In the genomic region with DNA sequence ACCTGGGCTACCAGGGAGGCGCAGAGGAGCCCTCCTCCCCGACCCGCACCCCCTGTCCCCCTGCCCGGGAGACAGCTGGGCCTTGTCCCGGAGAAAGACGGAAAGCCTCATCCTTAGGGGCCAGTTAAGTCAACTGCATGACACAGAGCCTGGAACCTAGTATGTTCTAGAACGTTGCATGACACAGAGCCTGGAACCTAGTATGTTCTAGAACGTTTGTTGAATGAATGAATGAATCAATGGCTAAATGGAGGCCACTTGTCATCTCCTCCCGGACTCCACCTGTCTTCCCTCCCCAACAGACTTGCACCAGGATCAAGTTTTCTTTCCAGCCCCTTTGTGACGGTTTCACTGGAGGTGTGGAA, we compare ENCODE assay signal across 10 cellular contexts. TPM values are rescaled to one million over a fixed set of nuclear protein-coding genes. Genes with fewer than 3 reads are reported as not detected.
DNase-seq lines count a peak whose midpoint lies in the region; ATAC-seq, FAIRE-seq and TF ChIP-seq lines count a peak whose summit lies in the region.
"Had no signal": no experiment of that assay in that cellular context is flagged by ENCODE, and none has a peak within 500 bp of the region (broad histone marks: within the 10 kb centered on the region; RNA-seq: fewer than 3 reads in every experiment).

No MANE protein-coding gene starts in this region.

- intact Hi-C loops in tibial artery (cut with DNase I; ENCODE audit: low total_unique reads): no loop called here

- peaks cover 0 to 22% (median 12%) of the 10 kb centered on the region in 4 donors for H3K4me1 ChIP-seq in tibial artery

- peak overlapping the region; percentile 64 to 79 for H3K27ac ChIP-seq in tibial artery

- peak overlapping the region; percentile 32 for H3K27ac Mint-ChIP-seq in activated T-cell treated with anti-CD3 and anti-CD28 coated beads, Interleukin-2, amount 50 U/mL, for 24 hours
- no peak overlapping the region for H3K27ac Mint-ChIP-seq in effector memory CD8-positive, alpha-beta T cell
- H3K27ac Mint-ChIP-seq in naive B cell: no peak overlapping the region

- no peaks in the 10 kb centered on the region for H3K36me3 ChIP-seq in tibial artery

- TF ChIP-seq POLR2A in GM12892 (IDR thresholded peaks at IDR 0.05; ENCODE audit: low read depth, low read length): no peak

- FAIRE-seq in GM12892 (lab: Jason Lieb, UNC): no peak

- peak overlapping the region; percentile 0 for H3K4me3 Mint-ChIP-seq in activated T-cell treated with anti-CD3 and anti-CD28 coated beads, Interleukin-2, amount 50 U/mL, for 24 hours
- peak overlapping the region; percentile 43 to 49 for H3K4me3 Mint-ChIP-seq in effector memory CD8-positive, alpha-beta T cell
- H3K4me3 Mint-ChIP-seq in naive B cell: peak overlapping the region in 7 of 8 donors; percentile 49 to 75 (median 63)

- H3K4me1 Mint-ChIP-seq in activated T-cell treated with anti-CD3 and anti-CD28 coated beads, Interleukin-2, amount 50 U/mL, for 24 hours (ENCODE audit: low read depth): peaks cover 10% of the 10 kb centered on the region
- peaks cover 0 to 4% of the 10 kb centered on the region in 2 donors for H3K4me1 Mint-ChIP-seq in effector memory CD8-positive, alpha-beta T cell (ENCODE audit: low read depth in 2 of 2)
- peaks cover 0 to 6% (median 0%) of the 10 kb centered on the region in 3 donors for H3K4me1 Mint-ChIP-seq in naive B cell

- ATAC-seq in effector memory CD8-positive, alpha-beta T cell (replicated peaks): no peak
- ATAC-seq in naive B cell (ENCODE audit: low read depth in 2 of 2): no peak

- H3K36me3 Mint-ChIP-seq in activated T-cell treated with anti-CD3 and anti-CD28 coated beads, Interleukin-2, amount 50 U/mL, for 24 hours (ENCODE audit: low read depth): no peaks in the 10 kb centered on the region
- H3K36me3 Mint-ChIP-seq in effector memory CD8-positive, alpha-beta T cell (ENCODE audit: insufficient read depth): no peaks in the 10 kb centered on the region
- no peaks in the 10 kb centered on the region for H3K36me3 Mint-ChIP-seq in naive B cell

- no peak for TF ChIP-seq CTCF in tibial artery (IDR thresholded peaks at IDR 0.05)

- no peaks in the 10 kb centered on the region for H3K9me3 Mint-ChIP-seq in activated T-cell treated with anti-CD3 and anti-CD28 coated beads, Interleukin-2, amount 50 U/mL, for 24 hours
- H3K9me3 Mint-ChIP-seq in effector memory CD8-positive, alpha-beta T cell: no peaks in the 10 kb centered on the region
- H3K9me3 Mint-ChIP-seq in naive B cell: peaks cover 0 to 2% (median 0%) of the 10 kb centered on the region in 7 donors

- H3K4me3 ChIP-seq in tibial artery: peak overlapping the region; percentile 72 to 77

- in situ Hi-C loops in KBM-7 (cut with MboI; ENCODE audit: low pct_unique_long_range_greater_than_20kb, low sequenced_read_pairs): no loop called here

- no peaks in the 10 kb centered on the region for H3K9me3 ChIP-seq in tibial artery

- no peaks in the 10 kb centered on the region for H3K27me3 ChIP-seq in tibial artery

- H3K27me3 Mint-ChIP-seq in activated T-cell treated with anti-CD3 and anti-CD28 coated beads, Interleukin-2, amount 50 U/mL, for 24 hours: peaks cover 56% of the 10 kb centered on the region
- H3K27me3 Mint-ChIP-seq in effector memory CD8-positive, alpha-beta T cell: peaks cover 19 to 41% of the 10 kb centered on the region in 2 donors
- H3K27me3 Mint-ChIP-seq in naive B cell: peaks cover 15 to 38% (median 28%) of the 10 kb centered on the region in 3 donors

- DNase-seq in activated T-cell treated with anti-CD3 and anti-CD28 coated beads, Interleukin-2, amount 50 U/mL, for 24 hours: no peak
- no peak for DNase-seq in activated T-cell treated with anti-CD3 and anti-CD28 coated beads, Interleukin-2, amount 50 U/mL, for 48 hours
- no peak for DNase-seq in effector memory CD8-positive, alpha-beta T cell
- DNase-seq in naive B cell (no peak), tibial artery (no peak), COLO668 (lab: John Stamatoyannopoulos, UW; ENCODE audit: unreplicated experiment) (no peak), GM12892 (ENCODE audit: insufficient read length) (no peak), KBM-7 (no peak)
- DNase-seq: cerebellar nuclear complex, NCI-H187 treated with DMSO at 0.1 percent for 48 hours had no signal

RNA-seq across cellular contexts. Expression of a gene that starts 0.7 kb away (rescaled TPM):
- under 1 TPM in 1 of 6 donors, not detected in 5; 0.52 TPM for polyA plus RNA-seq in naive B cell (ENCODE audit: low read depth in 6 of 6)
- not detected for polyA plus RNA-seq in GM12892 (2012; ENCODE audit: missing spikeins)

Comparison
In these comparisons a context has a peak if more than half of its experiments do, and no peak if none do; other contexts are left out.
1. H3K4me3 Mint-ChIP-seq: peak in every context shown above with its lines; median percentile 63 in naive B cell; 46 in effector memory CD8-positive, alpha-beta T cell; 0 in activated T-cell treated with anti-CD3 and anti-CD28 coated beads, Interleukin-2, amount 50 U/mL, for 24 hours.